Comparison of ENCODE assay signal across 8 cellular contexts in the genomic region with DNA sequence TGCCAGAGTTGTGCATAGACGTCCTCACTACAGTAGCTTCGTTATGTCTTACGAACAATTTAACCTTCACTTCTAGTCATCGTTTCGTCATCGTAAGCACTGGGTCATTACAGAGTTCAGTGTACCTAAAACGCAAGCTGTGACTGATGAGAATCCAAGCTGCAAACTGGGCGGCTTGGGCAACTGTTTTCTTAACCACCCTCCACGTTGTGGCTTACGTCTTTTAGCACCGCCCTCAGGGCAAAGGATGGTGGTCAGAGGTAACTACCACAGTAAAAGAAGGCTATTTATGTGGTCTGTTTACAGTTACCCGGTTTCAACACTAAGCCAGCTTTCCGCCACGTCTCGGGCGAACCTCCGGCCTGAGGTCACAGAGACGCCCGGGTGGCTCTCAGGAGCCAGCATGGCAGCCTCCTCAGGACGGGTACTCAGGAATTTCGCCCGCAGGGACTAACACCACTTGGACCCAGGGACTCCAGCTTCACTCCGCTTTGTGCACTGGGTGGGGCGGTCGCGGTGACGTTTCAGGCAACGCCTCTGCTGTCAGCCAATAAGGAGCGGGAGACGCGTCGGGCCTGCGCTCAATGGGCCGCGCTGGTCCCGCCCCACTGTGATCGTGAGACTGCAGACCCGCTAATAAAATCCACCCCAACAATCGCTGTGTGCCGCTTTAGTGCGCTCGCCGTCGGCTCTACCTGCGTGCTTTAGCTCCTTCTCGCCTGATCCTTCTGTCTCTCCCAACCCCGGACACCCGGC. TPM values are rescaled to one million over a fixed set of nuclear protein-coding genes. Genes with fewer than 3 reads are reported as not detected.
DNase-seq lines count a peak whose midpoint lies in the region; TF ChIP-seq lines count a peak whose summit lies in the region.

Gene CTH, plus strand, starts transcription at position 665 of the 756 bp plus-strand sequence. CDS start 148 bp downstream, outside the sequence.

- under 1% methylated on average over 48 of the region's 48 CpGs for WGBS in suprapubic skin

- H3K4me1 ChIP-seq in suprapubic skin: peaks cover 16% of the 10 kb centered on the region

- no peaks in the 10 kb centered on the region for H3K9me3 ChIP-seq in suprapubic skin

- DNase-seq in GM04503 (ENCODE audit: low read depth): peak; percentile 75
- peak; percentile 89 for DNase-seq in HFF-Myc (ENCODE audit: extremely low read depth, low read depth)
- peak; percentile 97 for DNase-seq in NAMALWA (ENCODE audit: low spot score)
- peak; percentile 96 for DNase-seq in SK-N-DZ (ENCODE audit: low spot score)
- peak; percentile 93 for DNase-seq in activated naive CD4-positive, alpha-beta T cell treated with anti-CD3 and anti-CD28 coated beads, Interleukin-2, amount 50 U/mL, for 16 hours
- DNase-seq in germinal center (ENCODE audit: low spot score): peak; percentile 95
- DNase-seq in non-pigmented ciliary epithelial cell (ENCODE audit: low read depth): peak; percentile 76
- peak; percentile 98 for DNase-seq in suprapubic skin (ENCODE audit: low spot score in 2 of 2)

- H3K27ac ChIP-seq in suprapubic skin: peak within 1 kb of the TSS; percentile 92

- no peaks in the 10 kb centered on the region for H3K27me3 ChIP-seq in suprapubic skin

- TF ChIP-seq EP300 in suprapubic skin (IDR thresholded peaks at IDR 0.05): peak; percentile 10

- TF ChIP-seq CTCF in HFF-Myc (IDR thresholded peaks at IDR 0.05; ENCODE audit: low read depth, low read length, missing control alignments): no peak
- no peak for TF ChIP-seq CTCF in suprapubic skin (IDR thresholded peaks at IDR 0.05)

- TF ChIP-seq POLR2A in suprapubic skin (IDR thresholded peaks at IDR 0.05): peak in 1 of 2 donors; percentile 82

- no peaks in the 10 kb centered on the region for H3K36me3 ChIP-seq in suprapubic skin

- H3K4me3 ChIP-seq in HFF-Myc (replicated peaks; ENCODE audit: low read depth, low read length): peak within 1 kb of the TSS; percentile 94
- H3K4me3 ChIP-seq in suprapubic skin: peak within 1 kb of the TSS; percentile 71

RNA-seq across cellular contexts. Expression of gene CTH, which starts in this region (rescaled TPM):
- 4.8 and 5.0 TPM in 2 replicates for polyA plus RNA-seq in SK-N-DZ (2014; cell fraction: cytosol; rRNA removed)
- polyA plus RNA-seq in SK-N-DZ (2014; cell fraction: nucleus; rRNA removed): 4.7 and 5.1 TPM in 2 replicates
- 1 to 10 TPM in 3 of 4 donors, under 1 TPM in 1; 0.89 to 3.9 (median 2.2) TPM for total RNA-seq in suprapubic skin

Comparison
In these comparisons a context has a peak if more than half of its experiments do, and no peak if none do; other contexts are left out.
1. Peak in every context shown above with its lines: DNase-seq, H3K4me3 ChIP-seq and H3K27ac ChIP-seq.